Comparison of ENCODE assay signal across 8 cellular contexts in genomic region chr15:81002004-81002253, GRCh38. TPM values are rescaled to one million over a fixed set of nuclear protein-coding genes. Genes with fewer than 3 reads are reported as not detected.
DNase-seq lines count a peak whose midpoint lies in the region; ATAC-seq and TF ChIP-seq lines count a peak whose summit lies in the region.

No MANE protein-coding gene starts in this region.

- H3K27ac ChIP-seq in 22Rv1 (peak overlapping the region; percentile 94), KOPT-K1 (ENCODE audit: low read depth, low read length, poor library complexity, severe bottlenecking) (peak overlapping the region; percentile 93), dorsolateral prefrontal cortex (peak overlapping the region in 56 of 59 donors; percentile 16 to 99 (median 96))

- H3K4me1 ChIP-seq in mucosa of descending colon (ENCODE audit: low read depth), result peaks cover 14% of the 10 kb centered on the region

- H3K36me3 ChIP-seq in KOPT-K1 (ENCODE audit: insufficient read depth, low read length) (peaks cover 25% of the 10 kb centered on the region; the same call in 1 of the 2 replicates), mucosa of descending colon (ENCODE audit: low read depth) (no peaks in the 10 kb centered on the region)

- TF ChIP-seq CTCF in 22Rv1 (IDR thresholded peaks at IDR 0.05) (no peak), dorsolateral prefrontal cortex (IDR thresholded peaks at IDR 0.05 in 54 of 56, conservative IDR thresholded peaks at IDR 0.05 in 2 of 56; ENCODE audit: low read depth in 1 of 56, partially characterized antibody in 56 of 56) (no peak), mucosa of descending colon (IDR thresholded peaks at IDR 0.05) (no peak)

- no peaks in the 10 kb centered on the region for H3K27me3 ChIP-seq in dorsolateral prefrontal cortex

- intact Hi-C loops in dorsolateral prefrontal cortex (cut with DNase I), result loop anchor here (5.0 to 10.0 kb wide), 3 partner anchors 45 to 105 kb away; no protein-coding TSS in a partner anchor
- intact Hi-C loops in mucosa of descending colon (cut with DNase I, micrococcal nuclease), result no loop called here

- H3K9me3 ChIP-seq in KOPT-K1 (ENCODE audit: insufficient read depth, low read length, poor library complexity, severe bottlenecking) (no peaks in the 10 kb centered on the region), mucosa of descending colon (no peaks in the 10 kb centered on the region)

- DNase-seq in dorsolateral prefrontal cortex (no peak), mucosa of descending colon (no peak), pons (ENCODE audit: low spot score) (no peak), DMS 273 treated with DMSO at 0.1 percent for 48 hours (lab: John Stamatoyannopoulos, UW) (no peak), NCI-H748 treated with DMSO at 0.1 percent for 48 hours (lab: John Stamatoyannopoulos, UW) (no peak), NCI-H2107 treated with DMSO at 0.1 percent for 48 hours (lab: John Stamatoyannopoulos, UW; ENCODE audit: unreplicated experiment) (no peak)

- ATAC-seq in mucosa of descending colon, result no peak

- H3K4me3 ChIP-seq in dorsolateral prefrontal cortex, result peak overlapping the region; percentile 60 to 95 (median 87)
- H3K4me3 ChIP-seq in mucosa of descending colon, result peak overlapping the region; percentile 72

RNA-seq across cellular contexts. Expression of gene TLNRD1, which starts 1.2 kb away (rescaled TPM):
- total RNA-seq in dorsolateral prefrontal cortex (10 to 100 TPM; 10.3 to 20.4 (median 16.1) TPM), mucosa of descending colon (10 to 100 TPM; 18.5 to 20.7 (median 18.6) TPM)

RNA-seq across cellular contexts. Expression of gene MESD, which starts 12.3 kb away (rescaled TPM):
- total RNA-seq in dorsolateral prefrontal cortex (10 to 100 TPM; 16.9 to 41.5 (median 21.8) TPM), mucosa of descending colon (10 to 100 TPM; 18.5 to 24.5 (median 21.3) TPM)

Comparison
In these comparisons a context has a peak if more than half of its experiments do, and no peak if none do; other contexts are left out.
1. intact Hi-C loops: an anchor here in dorsolateral prefrontal cortex (5.0 to 10.0 kb wide); none called in mucosa of descending colon.